In the genomic region with DNA sequence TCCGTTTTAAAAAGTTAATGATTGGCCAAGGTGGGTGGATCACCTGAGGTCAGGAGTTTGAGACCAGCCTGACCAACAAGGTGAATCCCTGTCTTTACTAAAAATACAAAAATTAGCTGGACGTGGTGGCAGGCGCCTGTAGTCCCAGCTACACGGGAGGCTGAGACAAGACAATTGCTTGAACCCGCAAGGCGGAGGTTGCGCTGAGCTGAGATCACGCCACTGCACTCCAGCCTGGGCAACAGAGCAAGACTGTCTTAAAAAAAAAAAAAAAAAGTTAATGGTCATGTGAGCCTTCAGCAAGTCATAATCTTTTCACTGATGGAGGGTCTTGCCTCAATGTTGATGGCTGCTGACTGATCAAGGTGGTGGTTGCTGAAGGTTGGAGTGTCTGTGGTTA, we compare ENCODE assay signal across 4 cellular contexts. TPM values are rescaled to one million over a fixed set of nuclear protein-coding genes. Genes with fewer than 3 reads are reported as not detected.
"Had no signal": no experiment of that assay in that cellular context is flagged by ENCODE, and none has a peak within 500 bp of the region (broad histone marks: within the 10 kb centered on the region; RNA-seq: fewer than 3 reads in every experiment).

No MANE protein-coding gene starts in this region.

RNA-seq across cellular contexts. Expression of a gene that starts 41.6 kb away (rescaled TPM):
- total RNA-seq: colonic mucosa, epithelial cell of proximal tubule, foreskin keratinocyte had no signal
- polyA plus RNA-seq: fibroblast of lung, foreskin keratinocyte had no signal
